Comparison of ENCODE assay signal across 19 cellular contexts in genomic region chr12:87171356-87171755, GRCh38.
"Had no signal": no experiment of that assay in that cellular context is flagged by ENCODE, and none has a peak within 500 bp of the region (broad histone marks: within the 10 kb centered on the region; RNA-seq: fewer than 3 reads in every experiment).

No MANE protein-coding gene starts in this region.

- DNase-seq: IMR-90, Karpas-422, KG1, MG63, NCI-H1092, NCI-H1105 treated with DMSO at 0.1 percent for 48 hours, NCI-H1417 treated with DMSO at 0.1 percent for 48 hours, NCI-H1694, NCI-H187 treated with DMSO at 0.1 percent for 48 hours, NCI-H226, NCI-H524, NCI-H526 treated with DMSO at 0.1 percent for 48 hours, NCI-H82, Right ventricle myocardium superior, RPMI8226, SK-N-SH, SW 1271, T-cell had no signal

- H3K4me3 ChIP-seq: MG63 had no signal

- H3K36me3 ChIP-seq: MG63 had no signal

- H3K27me3 ChIP-seq: MG63 had no signal

- ATAC-seq: HepG2, T-cell had no signal

- H3K9me3 ChIP-seq: SK-N-SH had no signal
